1 cellular context compared by ENCODE assay signal in genomic region chr19:6737284-6737872, GRCh38.
TF ChIP-seq lines count a peak whose summit lies in the region.

GPR108 (minus strand) TSS chr19:6737580; CDS start chr19:6737576, 4 bp downstream.

TF ChIP-seq in K562, 482 proteins besides CTCF, POLR2A, EP300 and RAD21 (continued from another document and continues in another):
- no peak for TF ChIP-seq ZNF592 (IDR thresholded peaks at IDR 0.05)
- peak; percentile 62; the same call in 1 of the 2 replicates for TF ChIP-seq CXXC5 (CRISPR knock-in tag; IDR thresholded peaks at IDR 0.05)
- TF ChIP-seq FOXK1 (CRISPR knock-in tag; IDR thresholded peaks at IDR 0.05; ENCODE audit: borderline replicate concordance): no peak
- no peak for TF ChIP-seq SFPQ (IDR thresholded peaks at IDR 0.05; ENCODE audit: low read depth, low read length)
- no peak for TF ChIP-seq HNRNPK (IDR thresholded peaks at IDR 0.05; ENCODE audit: low read depth, low read length, poor library complexity, severe bottlenecking)
- TF ChIP-seq SIX5 (IDR thresholded peaks at IDR 0.05; ENCODE audit: borderline replicate concordance in 1 of 2, insufficient read depth in 1 of 2, low read depth in 1 of 2, low read length in 2 of 2): peak; percentile 77 to 82
- TF ChIP-seq BCL6 (CRISPR knock-in tag; IDR thresholded peaks at IDR 0.05): no peak
- TF ChIP-seq ZNF589 (CRISPR knock-in tag; IDR thresholded peaks at IDR 0.05; ENCODE audit: low read depth): 0 out of 2 replicates have a peak, but pooled peaks have one; percentile 26
- TF ChIP-seq WHSC1 (IDR thresholded peaks at IDR 0.05; ENCODE audit: low read length): no peak
- TF ChIP-seq PCBP1 (IDR thresholded peaks at IDR 0.05; ENCODE audit: low read depth, low read length, poor library complexity, severe bottlenecking): peak; percentile 99
- 0 out of 2 replicates have a peak, but pooled peaks have one; percentile 37 for TF ChIP-seq LARP7 (IDR thresholded peaks at IDR 0.05)
- TF ChIP-seq ZNF347 (CRISPR knock-in tag; IDR thresholded peaks at IDR 0.05; ENCODE audit: low read depth): no peak
- no peak for TF ChIP-seq MXD1 (CRISPR knock-in tag; IDR thresholded peaks at IDR 0.05; ENCODE audit: borderline replicate concordance, poor library complexity, severe bottlenecking)
- no peak; the same call in 1 of the 2 replicates for TF ChIP-seq HDAC2 (IDR thresholded peaks at IDR 0.05)
- TF ChIP-seq TRIM24 (IDR thresholded peaks at IDR 0.05): peak in 1 of 2 experiments; percentile 78; a peak in 2 of 4 replicates
- peak; percentile 56; the same call in 1 of the 2 replicates for TF ChIP-seq MIER1 (IDR thresholded peaks at IDR 0.05; ENCODE audit: low read depth)
- no peak for TF ChIP-seq IRF1 (CRISPR knock-in tag; IDR thresholded peaks at IDR 0.05; ENCODE audit: borderline replicate concordance)
- no peak for TF ChIP-seq GTF3C2 (IDR thresholded peaks at IDR 0.05; ENCODE audit: borderline replicate concordance, extremely low read depth, insufficient read length)
- peak; percentile 37 for TF ChIP-seq ETV1 (tag; conservative IDR thresholded peaks at IDR 0.05; ENCODE audit: low read depth)
- peak; percentile 99 for TF ChIP-seq ARID3A (IDR thresholded peaks at IDR 0.05; ENCODE audit: borderline replicate concordance, low read depth, low read length)
- peak; percentile 64; the same call in 1 of the 2 replicates for TF ChIP-seq CAMTA2 (CRISPR knock-in tag; conservative IDR thresholded peaks at IDR 0.05)
- TF ChIP-seq SNAPC5 (CRISPR knock-in tag; IDR thresholded peaks at IDR 0.05): no peak
- TF ChIP-seq HOXB6 (CRISPR knock-in tag; IDR thresholded peaks at IDR 0.05; ENCODE audit: borderline replicate concordance): no peak
- TF ChIP-seq TFAP4 (CRISPR knock-in tag; IDR thresholded peaks at IDR 0.05; ENCODE audit: borderline replicate concordance): no peak
- peak; percentile 93 for TF ChIP-seq ATF3 (IDR thresholded peaks at IDR 0.05)
- TF ChIP-seq ATF3 (CRISPR knock-in tag; conservative IDR thresholded peaks at IDR 0.05): 0 out of 2 replicates have a peak, but pooled peaks have one; percentile 30
- no peak for TF ChIP-seq ZNF140 (CRISPR knock-in tag; IDR thresholded peaks at IDR 0.05)
- TF ChIP-seq UBTF (IDR thresholded peaks at IDR 0.05; ENCODE audit: borderline replicate concordance in 1 of 2, low read depth in 2 of 2, low read length in 2 of 2): no peak
- no peak for TF ChIP-seq PTTG1 (tag; IDR thresholded peaks at IDR 0.05; ENCODE audit: low read depth)
- TF ChIP-seq NR1H2 (CRISPR knock-in tag; IDR thresholded peaks at IDR 0.05): no peak
- TF ChIP-seq MYBL2 (IDR thresholded peaks at IDR 0.05; ENCODE audit: low read depth): no peak
- no peak for TF ChIP-seq MYBL2 (CRISPR knock-in tag; IDR thresholded peaks at IDR 0.05; ENCODE audit: borderline replicate concordance)
- no peak for TF ChIP-seq DPF2 (IDR thresholded peaks at IDR 0.05)
- peak; percentile 92 for TF ChIP-seq CREB1 (IDR thresholded peaks at IDR 0.05)
- TF ChIP-seq CREB1 (CRISPR knock-in tag; IDR thresholded peaks at IDR 0.05): peak; percentile 93
- no peak for TF ChIP-seq PHF21A (IDR thresholded peaks at IDR 0.05; ENCODE audit: borderline replicate concordance, low read depth)
- TF ChIP-seq SMARCE1 (IDR thresholded peaks at IDR 0.05): no peak
- TF ChIP-seq SMAD2 (IDR thresholded peaks at IDR 0.05; ENCODE audit: low read depth, low read length): no peak
- TF ChIP-seq ETV6 (IDR thresholded peaks at IDR 0.05; ENCODE audit: borderline replicate concordance in 1 of 2, low read depth in 2 of 2, low read length in 1 of 2): no peak
- no peak for TF ChIP-seq ETV6 (CRISPR knock-in tag; IDR thresholded peaks at IDR 0.05; ENCODE audit: borderline replicate concordance)
- TF ChIP-seq MLX (CRISPR knock-in tag; conservative IDR thresholded peaks at IDR 0.05): no peak
- no peak for TF ChIP-seq NFATC3 (IDR thresholded peaks at IDR 0.05)
- no peak for TF ChIP-seq DACH1 (IDR thresholded peaks at IDR 0.05; ENCODE audit: partially characterized antibody)
- TF ChIP-seq MAZ (CRISPR knock-in tag; conservative IDR thresholded peaks at IDR 0.05 in 1 of 2, IDR thresholded peaks at IDR 0.05 in 1 of 2): peak; percentile 99 to 100
- no peak for TF ChIP-seq RBM17 (IDR thresholded peaks at IDR 0.05; ENCODE audit: borderline replicate concordance, low read depth, low read length)
- peak; percentile 86 for TF ChIP-seq NFYB (IDR thresholded peaks at IDR 0.05; ENCODE audit: extremely low read depth, insufficient read length)
- TF ChIP-seq GTF2F1 (IDR thresholded peaks at IDR 0.05; ENCODE audit: low read depth, low read length): no peak
- peak; percentile 86; the same call in 1 of the 2 replicates for TF ChIP-seq KLF1 (tag; IDR thresholded peaks at IDR 0.05)
- no peak for TF ChIP-seq CGGBP1 (CRISPR knock-in tag; IDR thresholded peaks at IDR 0.05)
